ENCODE assay signal across 24 cellular contexts in genomic region chr12:56989866-56990610, GRCh38. TPM values are rescaled to one million over a fixed set of nuclear protein-coding genes. Genes with fewer than 3 reads are reported as not detected.
"Had no signal": no experiment of that assay in that cellular context is flagged by ENCODE, and none has a peak within 500 bp of the region (broad histone marks: within the 10 kb centered on the region; RNA-seq: fewer than 3 reads in every experiment).

No MANE protein-coding gene starts in this region.

- H3K27me3 Mint-ChIP-seq: activated CD4-positive, alpha-beta memory T cell treated with anti-CD3 and anti-CD28 coated beads for 36 hours; memory B cell had no signal

- H3K27me3 ChIP-seq: brain microvascular endothelial cell, heart right ventricle, testis had no signal

- H3K36me3 Mint-ChIP-seq: activated CD4-positive, alpha-beta memory T cell treated with anti-CD3 and anti-CD28 coated beads for 36 hours; naive B cell; type B pancreatic cell had no signal

- H3K27ac Mint-ChIP-seq: activated B cell treated with CpG ODN at 0.5 μM for 24 hours; activated CD4-positive, alpha-beta memory T cell treated with anti-CD3 and anti-CD28 coated beads for 36 hours; activated T-helper 1 cell treated with anti-CD3 and anti-CD28 coated beads, Interleukin-12 subunit alpha, Interleukin-12 subunit beta, Interleukin-2, Interleukin-4 antibody, amounts not matched to agents 30 ng/mL and 10 ng/mL and 1 ng/mL, durations not matched to agents 14 hours and 24 hours and 36 hours; memory B cell; naive B cell; type B pancreatic cell had no signal

- H3K36me3 ChIP-seq: brain microvascular endothelial cell had no signal

- ATAC-seq: left ventricle myocardium superior had no signal

- H3K27ac ChIP-seq: brain microvascular endothelial cell, testis had no signal

- H3K4me3 ChIP-seq: heart right ventricle, testis had no signal

- H3K9me3 Mint-ChIP-seq: activated B cell treated with CpG ODN at 0.5 μM for 24 hours; activated CD4-positive, alpha-beta memory T cell treated with anti-CD3 and anti-CD28 coated beads for 36 hours; activated T-helper 1 cell treated with anti-CD3 and anti-CD28 coated beads, Interleukin-12 subunit alpha, Interleukin-12 subunit beta, Interleukin-2, Interleukin-4 antibody, amounts not matched to agents 30 ng/mL and 10 ng/mL and 1 ng/mL, durations not matched to agents 14 hours and 24 hours and 36 hours; memory B cell; naive B cell; neural crest cell; type B pancreatic cell had no signal

- DNase-seq: activated B cell treated with CpG ODN at 0.5 μM for 24 hours; activated CD4-positive, alpha-beta memory T cell treated with anti-CD3 and anti-CD28 coated beads for 36 hours; activated CD4-positive, alpha-beta T cell treated with anti-CD3 and anti-CD28 coated beads for 4 hours; activated T-cell treated with anti-CD3 and anti-CD28 coated beads for 4 hours; aorta; brain microvascular endothelial cell; central memory CD4-positive, alpha-beta T cell; effector CD4-positive, alpha-beta T cell; heart right ventricle; left ventricle myocardium superior; naive B cell; retina; stimulated activated CD4-positive, alpha-beta T cell treated with anti-CD3 and anti-CD28 coated beads, Interleukin-15, amount 100 ng/mL, for 24 hours; stimulated activated CD4-positive, alpha-beta T cell treated with anti-CD3 and anti-CD28 coated beads, Interleukin-2, amount 100 ng/mL, for 48 hours; testis had no signal

- H3K4me1 Mint-ChIP-seq: neural crest cell had no signal

- H3K9me3 ChIP-seq: heart right ventricle, testis had no signal

- H3K4me3 Mint-ChIP-seq: activated B cell treated with CpG ODN at 0.5 μM for 24 hours; activated CD4-positive, alpha-beta memory T cell treated with anti-CD3 and anti-CD28 coated beads for 36 hours; activated T-helper 1 cell treated with anti-CD3 and anti-CD28 coated beads, Interleukin-12 subunit alpha, Interleukin-12 subunit beta, Interleukin-2, Interleukin-4 antibody, amounts not matched to agents 30 ng/mL and 10 ng/mL and 1 ng/mL, durations not matched to agents 14 hours and 24 hours and 36 hours; memory B cell; naive B cell; neural crest cell; type B pancreatic cell had no signal

RNA-seq across cellular contexts. Expression of gene TAC3, which starts 26.3 kb away (rescaled TPM):
- total RNA-seq: activated B cell treated with CpG ODN at 0.5 μM for 24 hours; activated CD4-positive, alpha-beta memory T cell treated with anti-CD3 and anti-CD28 coated beads for 36 hours; aorta; esophagus mucosa; heart right ventricle; kidney epithelial cell; left ventricle myocardium superior; mononuclear cell; omental fat pad; skeletal muscle tissue had no signal

RNA-seq across cellular contexts. Expression of gene RDH16, which starts 32.6 kb away (rescaled TPM):
- total RNA-seq: kidney epithelial cell had no signal

RNA-seq across cellular contexts. Expression of gene SDR9C7, which starts 55.8 kb away (rescaled TPM):
- total RNA-seq: activated B cell treated with CpG ODN at 0.5 μM for 24 hours; activated CD4-positive, alpha-beta memory T cell treated with anti-CD3 and anti-CD28 coated beads for 36 hours; activated T-helper 1 cell treated with anti-CD3 and anti-CD28 coated beads, Interleukin-12 subunit alpha, Interleukin-12 subunit beta, Interleukin-2, Interleukin-4 antibody, amounts not matched to agents 30 ng/mL and 10 ng/mL and 1 ng/mL, durations not matched to agents 14 hours and 24 hours and 36 hours; kidney epithelial cell; left ventricle myocardium superior; mononuclear cell; neural crest cell; omental fat pad; skeletal muscle tissue had no signal

RNA-seq across cellular contexts. Expression of gene MYO1A, which starts 59.9 kb away (rescaled TPM):
- total RNA-seq: kidney epithelial cell, left ventricle myocardium superior, skeletal muscle tissue had no signal
